Comparison of ENCODE assay signal across 17 cellular contexts in the genomic region with DNA sequence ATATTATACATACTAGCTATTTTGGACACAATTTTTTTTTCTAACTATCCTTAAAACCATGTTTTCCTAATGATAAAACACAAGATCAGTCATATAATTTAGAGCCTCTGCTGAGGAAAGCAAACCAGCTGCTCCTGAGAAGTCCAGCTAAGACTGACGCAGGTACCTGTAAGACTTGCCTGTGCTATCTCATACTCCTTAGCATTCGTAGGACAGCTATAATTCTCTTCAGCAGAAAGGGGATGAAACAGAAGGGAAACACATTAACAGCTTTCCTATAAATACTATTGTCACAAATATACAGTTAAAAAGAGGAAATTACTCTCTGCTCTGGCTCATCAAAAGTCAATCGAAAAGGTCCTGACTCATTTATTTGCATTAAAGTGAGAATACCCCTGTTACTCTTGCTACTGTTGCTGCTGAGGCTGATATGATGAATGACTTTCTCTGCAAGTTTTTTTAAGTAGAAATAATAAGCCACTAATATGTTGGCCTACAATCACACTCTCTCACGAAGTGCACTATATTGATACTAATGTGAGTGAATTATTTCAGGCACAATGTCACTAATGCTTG.
"Had no signal": no experiment of that assay in that cellular context is flagged by ENCODE, and none has a peak within 500 bp of the region (broad histone marks: within the 10 kb centered on the region; RNA-seq: fewer than 3 reads in every experiment).

No MANE protein-coding gene starts in this region.

- DNase-seq: activated CD4-positive, alpha-beta T cell treated with anti-CD3 and anti-CD28 coated beads for 36 hours; activated CD8-positive, alpha-beta memory T cell treated with anti-CD3 and anti-CD28 coated beads, Interleukin-2, amount 50 U/mL, for 4 hours; activated CD8-positive, alpha-beta T cell treated with anti-CD3 and anti-CD28 coated beads for 36 hours; activated gamma-delta T cell; activated T-cell treated with anti-CD3 and anti-CD28 coated beads, Interleukin-2, amount 50 U/mL, for 72 hours; caudate nucleus; kidney; left lung; natural killer cell; stimulated activated CD4-positive, alpha-beta T cell treated with anti-CD3 and anti-CD28 coated beads, Interleukin-2, amount 100 ng/mL, for 48 hours; stimulated activated naive CD4-positive, alpha-beta T cell; tibial artery; uterus; WERI-Rb-1 had no signal

- H3K36me3 ChIP-seq: left lung, neutrophil, tibial artery, uterus, WERI-Rb-1 had no signal

- H3K27ac ChIP-seq: left lung, neutrophil, parathyroid adenoma, tibial artery, uterus, WERI-Rb-1 had no signal

- H3K4me1 ChIP-seq: left lung, parathyroid adenoma, tibial artery, uterus had no signal

- H3K27me3 ChIP-seq: left lung, neutrophil, tibial artery, uterus had no signal

- H2AFZ ChIP-seq: parathyroid adenoma had no signal

- FAIRE-seq: kidney had no signal

- H3K4me3 ChIP-seq: left lung, tibial artery, uterus had no signal

- H3K9me3 ChIP-seq: left lung, neutrophil, tibial artery, uterus had no signal

- ATAC-seq: activated CD4-positive, alpha-beta T cell treated with anti-CD3 and anti-CD28 coated beads for 36 hours; activated CD8-positive, alpha-beta T cell treated with anti-CD3 and anti-CD28 coated beads for 36 hours; activated naive CD4-positive, alpha-beta T cell treated with anti-CD3 and anti-CD28 coated beads, Interleukin-2, amount 50 U/mL, for 72 hours; activated T-cell treated with anti-CD3 and anti-CD28 coated beads, Interleukin-2, amount 50 U/mL, for 72 hours; left lung; natural killer cell had no signal

- H3K9ac ChIP-seq: parathyroid adenoma had no signal

- H3K79me2 ChIP-seq: parathyroid adenoma had no signal
